ENCODE assay signal across 8 cellular contexts in the genomic region with DNA sequence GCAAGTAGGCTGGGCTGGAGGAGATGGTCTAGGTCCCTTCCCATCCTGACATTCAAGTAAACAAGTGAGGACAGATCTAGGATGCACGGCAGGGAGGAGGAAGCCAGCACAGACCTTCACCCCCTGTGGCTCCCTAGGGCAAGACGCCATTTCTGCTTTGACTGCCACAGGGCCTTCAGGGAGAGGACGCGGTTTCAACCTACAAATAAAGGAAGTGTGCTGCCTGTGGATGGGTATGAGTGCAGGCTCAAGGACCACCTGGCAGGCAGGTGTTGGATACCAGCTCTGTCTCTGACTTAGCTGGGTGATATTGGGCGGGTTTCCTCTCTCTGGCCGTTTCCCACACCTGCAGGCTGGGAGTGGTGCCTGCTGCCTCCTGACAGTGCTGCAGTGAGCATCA. TPM values are rescaled to one million over a fixed set of nuclear protein-coding genes. Genes with fewer than 3 reads are reported as not detected.
DNase-seq lines count a peak whose midpoint lies in the region; ATAC-seq and TF ChIP-seq lines count a peak whose summit lies in the region.

No MANE protein-coding gene starts in this region.

- H3K4me1 Mint-ChIP-seq in GM23338: peaks cover 77% of the 10 kb centered on the region
- peaks cover 88 to 92% of the 10 kb centered on the region in 2 donors for H3K4me1 Mint-ChIP-seq in effector memory CD8-positive, alpha-beta T cell (ENCODE audit: low read depth in 2 of 2)

- H3K27me3 Mint-ChIP-seq in GM23338 (ENCODE audit: insufficient read depth, low read depth, poor library complexity): peaks cover 24% of the 10 kb centered on the region
- no peaks in the 10 kb centered on the region for H3K27me3 Mint-ChIP-seq in effector memory CD8-positive, alpha-beta T cell

- no peak overlapping the region for H2AFZ ChIP-seq in GM23338
- no peak overlapping the region for H2AFZ ChIP-seq in OCI-LY7 (ENCODE audit: low read length)

- POLR2A ChIA-PET in OCI-LY7 (lab: Charles Lee): interaction anchor here (1.0 to 3.4 kb wide), 6 partner anchors 8 to 176 kb away, joined by 3 to 24 read pairs (median 4); a partner anchor contains a TSS

- no peak for TF ChIP-seq CTCF in GM23338 (conservative IDR thresholded peaks at IDR 0.05; ENCODE audit: low read depth in 2 of 2)
- TF ChIP-seq CTCF in OCI-LY7 (conservative IDR thresholded peaks at IDR 0.05; ENCODE audit: low read length): no peak
- no peak for TF ChIP-seq CTCF in sigmoid colon (IDR thresholded peaks at IDR 0.05)

- BruUV-seq in OCI-LY7 (replicated peaks; lab: Mats Ljungman, UMichigan): no TSS peak

- intact Hi-C loops in OCI-LY7 (cut with micrococcal nuclease; ENCODE audit: unreplicated experiment): loop anchor here (2.0 to 5.0 kb wide), 2 partner anchors 14 to 260 kb away; a partner anchor contains a TSS
- intact Hi-C loops in sigmoid colon (cut with DNase I): no loop called here

- H3K36me3 ChIP-seq in GM23338 (ENCODE audit: insufficient read depth): peaks cover 56% of the 10 kb centered on the region
- peaks cover 91% of the 10 kb centered on the region for H3K36me3 ChIP-seq in OCI-LY7 (ENCODE audit: insufficient read depth, low read length)
- no peaks in the 10 kb centered on the region for H3K36me3 ChIP-seq in sigmoid colon

- peaks cover 12% of the 10 kb centered on the region; the same call in 1 of the 2 replicates for H3F3A ChIP-seq in GM23338 (replicated peaks; ENCODE audit: low read depth)

- no peak for TF ChIP-seq EP300 in sigmoid colon (IDR thresholded peaks at IDR 0.05)

- H3K4me3 ChIP-seq in GM23338 (no peak overlapping the region), OCI-LY7 (ENCODE audit: low read depth, low read length, poor library complexity, severe bottlenecking) (peak overlapping the region; percentile 30), sigmoid colon (no peak overlapping the region)

- 26 to 43% methylated on average over 6 of the region's 6 CpGs for WGBS in sigmoid colon, 2 donors

- H3K9me3 ChIP-seq in OCI-LY7 (ENCODE audit: low read length) (no peaks in the 10 kb centered on the region), sigmoid colon (no peaks in the 10 kb centered on the region)

- H3K79me2 ChIP-seq in GM23338 (replicated peaks; ENCODE audit: insufficient read depth) (peaks cover 100% of the 10 kb centered on the region), OCI-LY7 (ENCODE audit: insufficient read depth, low read depth, low read length) (peaks cover 69% of the 10 kb centered on the region)

- H3K4me1 ChIP-seq in GM23338 (ENCODE audit: insufficient read depth): peaks cover 18% of the 10 kb centered on the region; the same call in 1 of the 2 replicates
- H3K4me1 ChIP-seq in OCI-LY7 (ENCODE audit: insufficient read depth, low read length, poor library complexity, severe bottlenecking): peaks cover 84% of the 10 kb centered on the region
- H3K4me1 ChIP-seq in sigmoid colon: peaks cover 0 to 72% (median 56%) of the 10 kb centered on the region in 4 donors

- no peaks in the 10 kb centered on the region for H3K9me2 ChIP-seq in GM23338 (ENCODE audit: insufficient read depth)
- H3K9me2 ChIP-seq in OCI-LY7 (ENCODE audit: insufficient read depth, low read length): no peaks in the 10 kb centered on the region

- no peak for TF ChIP-seq POLR2A in sigmoid colon (IDR thresholded peaks at IDR 0.05)

- no peak for ATAC-seq in GM23338
- ATAC-seq in effector memory CD8-positive, alpha-beta T cell (replicated peaks): no peak
- no peak for ATAC-seq in GM19455 (IDR thresholded peaks at IDR 0.05; ENCODE audit: unreplicated experiment)
- no peak for ATAC-seq in GM19467 (IDR thresholded peaks at IDR 0.05; ENCODE audit: unreplicated experiment)
- no peak for ATAC-seq in HG02981 (IDR thresholded peaks at IDR 0.05; ENCODE audit: unreplicated experiment)

- H3K27ac Mint-ChIP-seq in GM23338: peak overlapping the region; percentile 39; the same call in 1 of the 2 replicates
- H3K27ac Mint-ChIP-seq in effector memory CD8-positive, alpha-beta T cell: peak overlapping the region; percentile 91 to 95

- peaks cover 83% of the 10 kb centered on the region for H3K36me3 Mint-ChIP-seq in GM23338 (ENCODE audit: low read depth)
- H3K36me3 Mint-ChIP-seq in effector memory CD8-positive, alpha-beta T cell (ENCODE audit: insufficient read depth): peaks cover 77% of the 10 kb centered on the region

- H3K27me3 ChIP-seq in GM23338 (ENCODE audit: insufficient read depth): no peaks in the 10 kb centered on the region
- no peaks in the 10 kb centered on the region for H3K27me3 ChIP-seq in sigmoid colon

- DNase-seq in GM23338 (ENCODE audit: low spot score) (no peak), OCI-LY7 (ENCODE audit: low spot score) (peak; percentile 91), sigmoid colon (no peak), foreskin melanocyte (no peak)
- DNase-seq in effector memory CD8-positive, alpha-beta T cell: no peak

- no peak overlapping the region; the same call in 2 of the 3 replicates for H3K4me3 Mint-ChIP-seq in GM23338
- peak overlapping the region; percentile 69 to 84 for H3K4me3 Mint-ChIP-seq in effector memory CD8-positive, alpha-beta T cell

- CTCF ChIA-PET in OCI-LY7 (lab: Charles Lee; ENCODE audit: unreplicated experiment): interaction anchor here (1.0 to 1.7 kb wide), 2 partner anchors 12 to 176 kb away, joined by 4 to 7 read pairs; a partner anchor contains a TSS

- no peaks in the 10 kb centered on the region; the same call in 2 of the 3 replicates for H3K9me3 Mint-ChIP-seq in GM23338
- H3K9me3 Mint-ChIP-seq in effector memory CD8-positive, alpha-beta T cell: no peaks in the 10 kb centered on the region

- no peak overlapping the region for H3K4me2 ChIP-seq in GM23338
- peak overlapping the region; percentile 79 for H3K4me2 ChIP-seq in OCI-LY7 (ENCODE audit: low read length)

- H4K20me1 ChIP-seq in GM23338 (replicated peaks; ENCODE audit: insufficient read depth): peaks cover 82% of the 10 kb centered on the region
- H4K20me1 ChIP-seq in OCI-LY7 (ENCODE audit: insufficient read depth, low read length): 0 out of 2 replicates have a peak, but pooled peaks cover 3% of the 10 kb centered on the region

- H3K27ac ChIP-seq in GM23338 (ENCODE audit: low read depth): no peak overlapping the region
- peak overlapping the region; percentile 93 for H3K27ac ChIP-seq in OCI-LY7 (ENCODE audit: low read depth, low read length, poor library complexity, severe bottlenecking)
- peak overlapping the region in 3 of 4 donors; percentile 79 to 86 (median 80) for H3K27ac ChIP-seq in sigmoid colon

TF ChIP-seq in GM23338, 12 proteins besides CTCF, POLR2A, EP300 and RAD21 (continues in another document):
- TF ChIP-seq EZH2phosphoT487 (IDR thresholded peaks at IDR 0.05; ENCODE audit: unreplicated experiment) (no peak), POLR2AphosphoS5 (IDR thresholded peaks at IDR 0.05; ENCODE audit: low read depth) (no peak), EZH2 (IDR thresholded peaks at IDR 0.05; ENCODE audit: low read depth, unreplicated experiment) (no peak), CREB1 (CRISPR knock-in tag; IDR thresholded peaks at IDR 0.05; ENCODE audit: low read depth) (no peak), JUNB (IDR thresholded peaks at IDR 0.05; ENCODE audit: unreplicated experiment) (no peak), ZNF331 (CRISPR knock-in tag; IDR thresholded peaks at IDR 0.05; ENCODE audit: low read depth) (no peak), STAT1 (IDR thresholded peaks at IDR 0.05; ENCODE audit: unreplicated experiment) (no peak), NANOG (IDR thresholded peaks at IDR 0.05; ENCODE audit: borderline replicate concordance) (no peak)
- TF ChIP-seq, protein P1, sequence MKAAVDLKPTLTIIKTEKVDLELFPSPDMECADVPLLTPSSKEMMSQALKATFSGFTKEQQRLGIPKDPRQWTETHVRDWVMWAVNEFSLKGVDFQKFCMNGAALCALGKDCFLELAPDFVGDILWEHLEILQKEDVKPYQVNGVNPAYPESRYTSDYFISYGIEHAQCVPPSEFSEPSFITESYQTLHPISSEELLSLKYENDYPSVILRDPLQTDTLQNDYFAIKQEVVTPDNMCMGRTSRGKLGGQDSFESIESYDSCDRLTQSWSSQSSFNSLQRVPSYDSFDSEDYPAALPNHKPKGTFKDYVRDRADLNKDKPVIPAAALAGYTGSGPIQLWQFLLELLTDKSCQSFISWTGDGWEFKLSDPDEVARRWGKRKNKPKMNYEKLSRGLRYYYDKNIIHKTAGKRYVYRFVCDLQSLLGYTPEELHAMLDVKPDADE (IDR thresholded peaks at IDR 0.05): no peak
- TF ChIP-seq, protein P2, sequence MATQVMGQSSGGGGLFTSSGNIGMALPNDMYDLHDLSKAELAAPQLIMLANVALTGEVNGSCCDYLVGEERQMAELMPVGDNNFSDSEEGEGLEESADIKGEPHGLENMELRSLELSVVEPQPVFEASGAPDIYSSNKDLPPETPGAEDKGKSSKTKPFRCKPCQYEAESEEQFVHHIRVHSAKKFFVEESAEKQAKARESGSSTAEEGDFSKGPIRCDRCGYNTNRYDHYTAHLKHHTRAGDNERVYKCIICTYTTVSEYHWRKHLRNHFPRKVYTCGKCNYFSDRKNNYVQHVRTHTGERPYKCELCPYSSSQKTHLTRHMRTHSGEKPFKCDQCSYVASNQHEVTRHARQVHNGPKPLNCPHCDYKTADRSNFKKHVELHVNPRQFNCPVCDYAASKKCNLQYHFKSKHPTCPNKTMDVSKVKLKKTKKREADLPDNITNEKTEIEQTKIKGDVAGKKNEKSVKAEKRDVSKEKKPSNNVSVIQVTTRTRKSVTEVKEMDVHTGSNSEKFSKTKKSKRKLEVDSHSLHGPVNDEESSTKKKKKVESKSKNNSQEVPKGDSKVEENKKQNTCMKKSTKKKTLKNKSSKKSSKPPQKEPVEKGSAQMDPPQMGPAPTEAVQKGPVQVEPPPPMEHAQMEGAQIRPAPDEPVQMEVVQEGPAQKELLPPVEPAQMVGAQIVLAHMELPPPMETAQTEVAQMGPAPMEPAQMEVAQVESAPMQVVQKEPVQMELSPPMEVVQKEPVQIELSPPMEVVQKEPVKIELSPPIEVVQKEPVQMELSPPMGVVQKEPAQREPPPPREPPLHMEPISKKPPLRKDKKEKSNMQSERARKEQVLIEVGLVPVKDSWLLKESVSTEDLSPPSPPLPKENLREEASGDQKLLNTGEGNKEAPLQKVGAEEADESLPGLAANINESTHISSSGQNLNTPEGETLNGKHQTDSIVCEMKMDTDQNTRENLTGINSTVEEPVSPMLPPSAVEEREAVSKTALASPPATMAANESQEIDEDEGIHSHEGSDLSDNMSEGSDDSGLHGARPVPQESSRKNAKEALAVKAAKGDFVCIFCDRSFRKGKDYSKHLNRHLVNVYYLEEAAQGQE (IDR thresholded peaks at IDR 0.05; ENCODE audit: unreplicated experiment): no peak

RNA-seq across cellular contexts. Expression of a gene that starts 16.2 kb away (rescaled TPM):
- 305 and 479 TPM in 2 replicates for total RNA-seq in GM23338 (2014; rRNA removed; shearing (Covaris generic))
- polyA plus RNA-seq in GM23338 (2016; fragmentation: Nextera tagmentation; extraction: Ambion mirVana): 63.9 and 66.1 TPM in 2 replicates
- 45.7 and 66.6 TPM in 2 replicates for total RNA-seq in OCI-LY7 (2014; rRNA removed; shearing (Covaris generic))
- total RNA-seq in OCI-LY7 (2022): 78.9 and 93.4 TPM in 2 replicates
- 10 to 100 TPM in 3 of 4 donors, 1 to 10 TPM in 1; 7.7 to 33.5 (median 15.3) TPM for total RNA-seq in sigmoid colon
- polyA plus RNA-seq in sigmoid colon: 10 to 100 TPM in 1 of 3 donors, 1 to 10 TPM in 2; 4.2 to 44.9 (median 8.8) TPM
